In the genomic region with DNA sequence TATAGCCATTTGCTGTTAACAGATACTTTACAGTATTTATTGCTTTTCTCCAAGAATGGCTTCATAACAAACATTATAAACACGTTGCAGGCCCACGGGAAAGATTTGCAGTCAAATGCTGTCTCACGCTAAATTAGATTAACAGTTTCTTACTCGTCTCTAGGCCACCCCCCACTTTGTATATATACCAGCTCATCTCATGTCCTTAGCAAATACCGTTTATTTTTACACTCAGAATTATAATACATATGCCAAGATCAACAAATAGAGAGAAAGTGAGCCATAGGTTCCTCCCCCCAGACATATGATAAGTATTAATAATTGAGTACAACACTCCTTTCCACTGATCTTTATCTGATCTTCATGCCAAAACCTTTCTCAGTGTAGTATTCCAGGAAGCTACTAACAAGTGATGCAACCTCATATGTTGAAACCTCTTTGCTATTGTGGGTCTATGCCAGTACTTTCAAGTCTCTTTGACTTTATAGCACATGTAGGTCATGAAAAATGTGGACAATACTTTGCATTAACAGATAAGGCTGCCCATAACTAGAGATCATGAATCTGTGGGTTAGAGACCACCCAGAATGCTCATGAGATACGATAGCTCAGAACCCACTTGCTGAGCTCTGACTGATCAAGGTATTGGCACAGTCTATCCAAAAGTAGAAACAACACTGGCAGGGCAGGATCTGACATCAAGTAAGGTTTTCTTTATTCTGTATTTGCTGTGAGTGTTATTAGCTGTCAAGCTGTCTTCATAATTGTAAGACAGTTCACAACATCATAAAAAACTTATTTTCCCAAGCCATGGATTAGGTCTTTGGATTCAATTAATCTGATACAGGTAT, we compare ENCODE assay signal across 8 cellular contexts.
DNase-seq lines count a peak whose midpoint lies in the region; ATAC-seq and TF ChIP-seq lines count a peak whose summit lies in the region.
"Not testable (repeated sequence)": the region's sequence is repeated elsewhere in the genome, so short reads cannot be mapped to it uniquely, and the experiment has no call there.

No MANE protein-coding gene starts in this region.

- TF ChIP-seq CTCF in AG10803 (conservative IDR thresholded peaks at IDR 0.05; ENCODE audit: low read length); HFFc6 (IDR thresholded peaks at IDR 0.05); PC-3 (conservative IDR thresholded peaks at IDR 0.05; ENCODE audit: low read depth, low read length); astrocyte of the spinal cord (IDR thresholded peaks at IDR 0.05; ENCODE audit: low read depth, low read length); epithelial cell of esophagus (IDR thresholded peaks at IDR 0.05; ENCODE audit: insufficient read depth, low read depth, low read length, missing control alignments); right lobe of liver (IDR thresholded peaks at IDR 0.05): not testable (repeated sequence)

- H3K4me2 ChIP-seq in PC-3 (ENCODE audit: low read length), result not testable (repeated sequence)

- not testable (repeated sequence) for H3K9me3 ChIP-seq in PC-3 (ENCODE audit: low read length); right lobe of liver

- in situ Hi-C loops in astrocyte of the spinal cord (cut with HindIII; ENCODE audit: low sequenced_read_pairs), result not testable (repeated sequence)

- H3K27ac Mint-ChIP-seq in HFFc6, result not testable (repeated sequence)

- not testable (repeated sequence) for H3K36me3 ChIP-seq in PC-3 (ENCODE audit: low read depth, low read length); right lobe of liver

- WGBS in right lobe of liver (ENCODE audit: insufficient coverage, low coverage, low lambda C conversion rate, missing lambda C conversion rate), result 28% methylated on average over 5 of the region's 6 CpGs

- not testable (repeated sequence) for H3K79me2 ChIP-seq in PC-3 (ENCODE audit: low read length)

- H3K36me3 Mint-ChIP-seq in HFFc6 (ENCODE audit: low read depth), result not testable (repeated sequence)

- H3K27me3 ChIP-seq in PC-3 (ENCODE audit: low read length); right lobe of liver: not testable (repeated sequence)

- H3K27ac ChIP-seq in PC-3 (ENCODE audit: low read length); right lobe of liver: not testable (repeated sequence)

- H2AFZ ChIP-seq in PC-3 (ENCODE audit: low read length), result not testable (repeated sequence)

- not testable (repeated sequence) for H4K20me1 ChIP-seq in PC-3 (ENCODE audit: low read length)

- not testable (repeated sequence) for H3K9me3 Mint-ChIP-seq in HFFc6

- CTCF ChIA-PET in PC-3 (lab: Charles Lee), result not testable (repeated sequence)

- H3F3A ChIP-seq in PC-3 (ENCODE audit: low read length, unreplicated experiment), result not testable (repeated sequence)

- H3K9ac ChIP-seq in PC-3 (ENCODE audit: low read length), result not testable (repeated sequence)

- H3K4me3 Mint-ChIP-seq in HFFc6, result not testable (repeated sequence)

- not testable (repeated sequence) for H3K4me1 ChIP-seq in PC-3 (ENCODE audit: insufficient read depth, low read length); right lobe of liver

- not testable (repeated sequence) for H3K9me2 ChIP-seq in PC-3 (replicated peaks; ENCODE audit: low read length)

- H3K4me3 ChIP-seq in AG10803 (ENCODE audit: low read length); PC-3 (ENCODE audit: low read length); astrocyte of the spinal cord (ENCODE audit: low read depth, low read length); epithelial cell of esophagus (ENCODE audit: low read length); right lobe of liver; skeletal muscle cell (ENCODE audit: low read depth, low read length): not testable (repeated sequence)

- intact Hi-C loops in PC-3 (cut with micrococcal nuclease); right lobe of liver (cut with DNase I): not testable (repeated sequence)

- H3K27me3 Mint-ChIP-seq in HFFc6 (ENCODE audit: insufficient read depth), result not testable (repeated sequence)

- not testable (repeated sequence) for H3K4me1 Mint-ChIP-seq in HFFc6 (ENCODE audit: low read depth)

- DNase-seq in AG10803 (ENCODE audit: low read depth) (peak; percentile 32), HFFc6 (peak; percentile 4), PC-3 (peak; percentile 1), astrocyte of the spinal cord (ENCODE audit: low read depth, low spot score) (peak; percentile 17), epithelial cell of esophagus (ENCODE audit: low read depth) (peak; percentile 0), fibroblast of the conjunctiva (ENCODE audit: low read depth) (peak; percentile 73), skeletal muscle cell (ENCODE audit: low read depth) (peak; percentile 47)
- DNase-seq in right lobe of liver, result not testable (repeated sequence)

- BruUV-seq in PC-3 (replicated peaks; lab: Mats Ljungman, UMichigan), result not testable (repeated sequence)

- POLR2A ChIA-PET in PC-3 (lab: Charles Lee; ENCODE audit: unreplicated experiment), result not testable (repeated sequence)

- not testable (repeated sequence) for ATAC-seq in PC-3
- ATAC-seq in right lobe of liver, result peak; percentile 80 to 92 (median 82)

- not testable (repeated sequence) for TF ChIP-seq POLR2A in right lobe of liver (IDR thresholded peaks at IDR 0.05)
